6 cellular contexts compared by ENCODE assay signal in genomic region chr2:140205093-140205492, GRCh38.
"Had no signal": no experiment of that assay in that cellular context is flagged by ENCODE, and none has a peak within 500 bp of the region (broad histone marks: within the 10 kb centered on the region; RNA-seq: fewer than 3 reads in every experiment).

No MANE protein-coding gene starts in this region.

- DNase-seq: GOT3, H7, HCEC 1CT, KBM-7 had no signal

- H3K27ac ChIP-seq: HL-60 had no signal

- ATAC-seq: HepG2 had no signal
